1 cellular context compared by ENCODE assay signal in genomic region chrX:24024819-24025740, GRCh38.
TF ChIP-seq lines count a peak whose summit lies in the region.

No MANE protein-coding gene starts in this region.

TF ChIP-seq in HepG2, 621 proteins besides CTCF, POLR2A, EP300 and RAD21 (continued from another document and continues in another):
- TF ChIP-seq ZNF318 (CRISPR knock-in tag; IDR thresholded peaks at IDR 0.05) (no peak), ZNF615 (CRISPR knock-in tag; IDR thresholded peaks at IDR 0.05; ENCODE audit: borderline replicate concordance) (no peak), MEIS2 (CRISPR knock-in tag; IDR thresholded peaks at IDR 0.05) (0 out of 2 replicates have a peak, but pooled peaks have one; percentile 50), ZNF792 (CRISPR knock-in tag; IDR thresholded peaks at IDR 0.05) (no peak), ZNF850 (CRISPR knock-in tag; conservative IDR thresholded peaks at IDR 0.05) (no peak), ZBTB14 (CRISPR knock-in tag; IDR thresholded peaks at IDR 0.05) (no peak), PAWR (CRISPR knock-in tag; IDR thresholded peaks at IDR 0.05; ENCODE audit: borderline replicate concordance) (no peak), ZNF790 (CRISPR knock-in tag; IDR thresholded peaks at IDR 0.05; ENCODE audit: borderline replicate concordance) (0 out of 2 replicates have a peak, but pooled peaks have one; percentile 27), RBM22 (optimal IDR thresholded peaks at IDR 0.05; ENCODE audit: low read length) (peak; percentile 60), TAF1 (CRISPR knock-in tag; IDR thresholded peaks at IDR 0.05) (peak; percentile 72), DRAP1 (CRISPR knock-in tag; IDR thresholded peaks at IDR 0.05) (peak; percentile 69), ZBTB25 (CRISPR knock-in tag; IDR thresholded peaks at IDR 0.05) (peak; percentile 52; the same call in 1 of the 2 replicates), DMTF1 (CRISPR knock-in tag; IDR thresholded peaks at IDR 0.05) (no peak), FOXO1 (CRISPR knock-in tag; IDR thresholded peaks at IDR 0.05) (no peak; the same call in 1 of the 2 replicates), ZNF563 (CRISPR knock-in tag; IDR thresholded peaks at IDR 0.05) (0 out of 2 replicates have a peak, but pooled peaks have one; percentile 24), TARDBP (CRISPR knock-in tag; IDR thresholded peaks at IDR 0.05) (0 out of 2 replicates have a peak, but pooled peaks have one; percentile 21), MED8 (CRISPR knock-in tag; IDR thresholded peaks at IDR 0.05; ENCODE audit: insufficient replicate concordance) (no peak), IKZF5 (CRISPR knock-in tag; IDR thresholded peaks at IDR 0.05) (no peak), TOPORS (CRISPR knock-in tag; IDR thresholded peaks at IDR 0.05) (no peak; the same call in 1 of the 2 replicates), POGZ (CRISPR knock-in tag; IDR thresholded peaks at IDR 0.05) (no peak), GABPA (IDR thresholded peaks at IDR 0.05; ENCODE audit: low read depth, low read length) (peak; percentile 57), GABPA (CRISPR knock-in tag; IDR thresholded peaks at IDR 0.05; ENCODE audit: low read depth) (peak; percentile 83), FLYWCH1 (CRISPR knock-in tag; IDR thresholded peaks at IDR 0.05) (no peak), PBX2 (CRISPR knock-in tag; IDR thresholded peaks at IDR 0.05) (no peak), KLF15 (CRISPR knock-in tag; IDR thresholded peaks at IDR 0.05; ENCODE audit: borderline replicate concordance) (no peak), ZNF777 (CRISPR knock-in tag; IDR thresholded peaks at IDR 0.05) (peak; percentile 90), THAP7 (CRISPR knock-in tag; IDR thresholded peaks at IDR 0.05) (no peak), CREB1 (IDR thresholded peaks at IDR 0.05) (0 out of 2 replicates have a peak, but pooled peaks have one; percentile 8), CREB1 (CRISPR knock-in tag; IDR thresholded peaks at IDR 0.05) (peak; percentile 60; the same call in 1 of the 2 replicates), FOXA3 (CRISPR knock-in tag; IDR thresholded peaks at IDR 0.05) (peak; percentile 60), ZNF768 (CRISPR knock-in tag; IDR thresholded peaks at IDR 0.05) (peak; percentile 87), NCOA1 (CRISPR knock-in tag; IDR thresholded peaks at IDR 0.05) (no peak), TEF (CRISPR knock-in tag; IDR thresholded peaks at IDR 0.05) (no peak), ZNF557 (CRISPR knock-in tag; IDR thresholded peaks at IDR 0.05) (no peak), MLLT10 (CRISPR knock-in tag; IDR thresholded peaks at IDR 0.05) (no peak), ZKSCAN1 (IDR thresholded peaks at IDR 0.05; ENCODE audit: low read length) (no peak), PATZ1 (CRISPR knock-in tag; IDR thresholded peaks at IDR 0.05) (peak; percentile 95), HMGXB4 (CRISPR knock-in tag; IDR thresholded peaks at IDR 0.05; ENCODE audit: borderline replicate concordance in 1 of 2, low read depth in 1 of 2) (peak; percentile 30 to 57; a peak in 2 of 4 replicates), TEAD2 (CRISPR knock-in tag; IDR thresholded peaks at IDR 0.05) (no peak), ZNF674 (CRISPR knock-in tag; IDR thresholded peaks at IDR 0.05; ENCODE audit: low read depth) (no peak)
